In genomic region chr1:159765806-159766205, GRCh38 we compare ENCODE assay signal across 2 cellular contexts.
TF ChIP-seq lines count a peak whose summit lies in the region.

No MANE protein-coding gene starts in this region.

TF ChIP-seq in liver, 16 proteins besides CTCF, POLR2A, EP300 and RAD21:
- TF ChIP-seq YY1 (IDR thresholded peaks at IDR 0.05): peak; percentile 16
- no peak for TF ChIP-seq REST (IDR thresholded peaks at IDR 0.05)
- TF ChIP-seq ATF3 (IDR thresholded peaks at IDR 0.05): no peak
- no peak for TF ChIP-seq ZBTB33 (IDR thresholded peaks at IDR 0.05)
- TF ChIP-seq HNF4A (conservative IDR thresholded peaks at IDR 0.05): peak in 1 of 2 donors; percentile 18

TF ChIP-seq in HepG2, 621 proteins besides CTCF, POLR2A, EP300 and RAD21:
- no peak for TF ChIP-seq ZNF576 (CRISPR knock-in tag; IDR thresholded peaks at IDR 0.05)
- TF ChIP-seq JUNB (CRISPR knock-in tag; IDR thresholded peaks at IDR 0.05; ENCODE audit: borderline replicate concordance): no peak
- no peak for TF ChIP-seq ERF (CRISPR knock-in tag; IDR thresholded peaks at IDR 0.05)
- TF ChIP-seq ZMYM4 (CRISPR knock-in tag; IDR thresholded peaks at IDR 0.05): no peak
- no peak for TF ChIP-seq PBX3 (CRISPR knock-in tag; IDR thresholded peaks at IDR 0.05; ENCODE audit: borderline replicate concordance)
- TF ChIP-seq NFATC3 (CRISPR knock-in tag; IDR thresholded peaks at IDR 0.05): no peak
- TF ChIP-seq ZNF484 (CRISPR knock-in tag; IDR thresholded peaks at IDR 0.05; ENCODE audit: borderline replicate concordance, low read depth): no peak
- TF ChIP-seq PAWR (CRISPR knock-in tag; IDR thresholded peaks at IDR 0.05; ENCODE audit: borderline replicate concordance): no peak
- no peak for TF ChIP-seq SNAPC2 (CRISPR knock-in tag; IDR thresholded peaks at IDR 0.05)
- no peak for TF ChIP-seq ARID4A (CRISPR knock-in tag; IDR thresholded peaks at IDR 0.05; ENCODE audit: borderline replicate concordance)
- no peak for TF ChIP-seq TP53 (CRISPR knock-in tag; conservative IDR thresholded peaks at IDR 0.05)
- no peak for TF ChIP-seq ZNF318 (CRISPR knock-in tag; IDR thresholded peaks at IDR 0.05)
- no peak for TF ChIP-seq ZBTB46 (CRISPR knock-in tag; IDR thresholded peaks at IDR 0.05; ENCODE audit: borderline replicate concordance)
